8 cellular contexts compared by ENCODE assay signal in the genomic region with DNA sequence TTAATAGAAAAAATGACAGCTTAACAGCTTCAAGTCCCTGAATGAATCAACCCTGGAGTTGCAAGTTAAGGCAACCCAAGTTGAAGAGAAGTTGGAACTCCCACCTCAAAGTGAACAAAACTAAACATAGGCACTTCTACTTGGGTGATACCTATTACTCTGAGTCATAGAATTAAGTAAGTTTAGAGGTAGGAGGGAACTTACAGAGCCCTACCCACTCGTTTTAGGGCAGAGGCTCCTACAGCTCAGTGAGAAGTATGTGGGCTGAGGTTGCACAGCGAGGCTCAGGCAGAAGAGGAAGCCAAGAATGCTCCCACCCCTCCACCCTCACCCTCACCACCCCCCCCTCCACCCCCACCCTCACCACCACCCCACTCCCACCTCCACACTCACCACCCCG.
DNase-seq lines count a peak whose midpoint lies in the region; ATAC-seq, FAIRE-seq and TF ChIP-seq lines count a peak whose summit lies in the region.

No MANE protein-coding gene starts in this region.

- FAIRE-seq in D721Med (lab: Jason Lieb, UNC), result no peak

- CTCF ChIA-PET in GM10248 (lab: Yijun Ruan, JAX), result interaction anchor here (0.9 to 2.4 kb wide), 3 partner anchors 9 to 18 kb away, joined by 3 to 10 read pairs (median 8); no protein-coding TSS in a partner anchor

- POLR2A ChIA-PET in GM10248 (lab: Yijun Ruan, JAX), result no interaction called here

- peak; percentile 62 for ATAC-seq in GM21717 (IDR thresholded peaks at IDR 0.05; ENCODE audit: unreplicated experiment)
- peak; percentile 83 for ATAC-seq in stimulated activated naive CD8-positive, alpha-beta T cell treated with anti-CD3 and anti-CD28 coated beads, Interleukin-15, Interleukin-2, amounts not matched to agents 100 U/mL and 50 U/mL, for 24 hours

- DNase-seq in GM10248 (ENCODE audit: extremely low spot score) (peak; percentile 82), NB4 (ENCODE audit: low read depth) (peak; percentile 91), D721Med (ENCODE audit: insufficient read length, low spot score) (no peak), NCI-H128 (lab: John Stamatoyannopoulos, UW; ENCODE audit: unreplicated experiment) (no peak), NCI-H146 treated with DMSO at 0.1 percent for 48 hours (lab: John Stamatoyannopoulos, UW; ENCODE audit: unreplicated experiment) (no peak)
- peak; percentile 54 for DNase-seq in activated naive CD4-positive, alpha-beta T cell treated with anti-CD3 and anti-CD28 coated beads, Interleukin-2, amount 50 U/mL, for 16 hours
- DNase-seq in stimulated activated naive CD8-positive, alpha-beta T cell treated with anti-CD3 and anti-CD28 coated beads, Interleukin-15, Interleukin-2, amounts not matched to agents 100 U/mL and 50 U/mL, for 24 hours, result no peak

- H3K4me3 ChIP-seq in NB4 (ENCODE audit: low read depth, low read length), result no peak overlapping the region

- no peak for TF ChIP-seq POLR2A in NB4 (IDR thresholded peaks at IDR 0.05; ENCODE audit: extremely low read depth, insufficient read length)

- TF ChIP-seq CTCF in GM10248 (IDR thresholded peaks at IDR 0.05; ENCODE audit: control extremely low read depth, extremely low read depth, low read depth, missing control alignments) (no peak), NB4 (IDR thresholded peaks at IDR 0.05; ENCODE audit: low read depth, low read length) (no peak), D721Med (IDR thresholded peaks at IDR 0.05; ENCODE audit: insufficient read depth, missing control alignments) (no peak)

Comparison
In these comparisons a context has a peak if more than half of its experiments do, and no peak if none do; other contexts are left out.
1. DNase-seq: peak in GM10248 (single experiment), NB4 (single experiment) and activated naive CD4-positive, alpha-beta T cell treated with anti-CD3 and anti-CD28 coated beads, Interleukin-2, amount 50 U/mL, for 16 hours (single experiment); none in stimulated activated naive CD8-positive, alpha-beta T cell treated with anti-CD3 and anti-CD28 coated beads, Interleukin-15, Interleukin-2, amounts not matched to agents 100 U/mL and 50 U/mL, for 24 hours (single experiment), D721Med (single experiment), NCI-H128 (single experiment) and NCI-H146 treated with DMSO at 0.1 percent for 48 hours (single experiment).